Comparison of ENCODE assay signal across 8 cellular contexts in the genomic region with DNA sequence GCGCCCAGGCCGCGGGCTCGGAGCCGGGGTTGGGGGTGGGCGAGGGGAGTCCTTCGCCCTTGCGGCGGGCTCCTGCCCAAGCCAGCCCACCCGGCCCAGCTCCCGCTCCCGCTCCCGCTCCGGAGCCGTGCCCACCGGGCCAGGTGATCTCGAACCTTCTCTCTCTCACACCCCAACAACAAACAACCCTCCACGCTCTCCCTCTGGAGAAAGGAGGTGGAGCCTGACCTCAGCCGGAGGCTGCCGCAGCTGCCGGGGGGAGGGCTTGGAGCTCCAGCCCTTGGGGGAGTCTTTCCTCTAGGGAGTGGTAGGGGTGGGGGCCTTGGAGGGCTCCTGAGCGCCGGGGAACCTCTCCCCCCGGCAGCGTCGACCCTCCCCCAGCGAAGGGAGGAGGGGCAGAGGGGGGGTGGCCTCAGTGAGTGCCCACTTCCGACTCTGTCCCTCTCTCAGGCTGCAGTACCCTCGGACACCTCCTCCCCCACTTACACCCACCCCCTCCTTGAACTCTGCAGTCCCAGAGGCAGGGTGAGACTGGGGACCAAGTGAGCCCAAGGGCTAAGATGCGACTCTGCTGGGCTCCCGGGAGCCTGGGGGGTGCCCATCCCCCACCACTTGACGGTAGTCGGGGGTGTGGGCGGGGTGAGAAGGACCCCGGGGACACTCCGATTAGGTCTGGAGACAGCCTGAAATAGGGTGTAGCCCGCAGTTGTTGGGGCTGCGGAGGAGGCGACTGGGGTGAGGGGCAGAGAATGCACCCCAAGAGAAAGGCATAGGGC. TPM values are rescaled to one million over a fixed set of nuclear protein-coding genes. Genes with fewer than 3 reads are reported as not detected.
DNase-seq lines count a peak whose midpoint lies in the region; ATAC-seq and TF ChIP-seq lines count a peak whose summit lies in the region.

No MANE protein-coding gene starts in this region.

- 0% methylated on average over 18 of the region's 39 CpGs for WGBS in esophagus muscularis mucosa

- POLR2A ChIA-PET in Panc1 (lab: Charles Lee), result interaction anchor here (0.6 kb wide), 1 partner anchor 39 kb away, joined by 6 read pairs; no protein-coding TSS in a partner anchor

- H3K9ac ChIP-seq in rectal smooth muscle tissue (ENCODE audit: low read length), result no peak overlapping the region

- peak overlapping the region; percentile 74 for H3K27ac ChIP-seq in Panc1 (ENCODE audit: low read length)
- no peak overlapping the region for H3K27ac ChIP-seq in esophagus muscularis mucosa (replicated peaks in 1 of 4)
- no peak overlapping the region for H3K27ac ChIP-seq in rectal smooth muscle tissue (ENCODE audit: low read depth, low read length)

- peak overlapping the region; percentile 38 to 60 for H3K4me3 ChIP-seq in Panc1 (ENCODE audit: low read depth in 2 of 2, low read length in 2 of 2)
- H3K4me3 ChIP-seq in esophagus muscularis mucosa, result peak overlapping the region; percentile 47 to 60 (median 51)
- H3K4me3 ChIP-seq in rectal smooth muscle tissue (ENCODE audit: low read length), result peak overlapping the region; percentile 53

- H3K36me3 ChIP-seq in Panc1 (ENCODE audit: control insufficient read depth, insufficient read depth, low read length) (no peaks in the 10 kb centered on the region; the same call in 1 of the 2 replicates), esophagus muscularis mucosa (no peaks in the 10 kb centered on the region), rectal smooth muscle tissue (ENCODE audit: control insufficient read depth, insufficient read depth, low read length) (no peaks in the 10 kb centered on the region)

- in situ Hi-C loops in GM13977 (cut with MboI; ENCODE audit: low pct_unique_long_range_greater_than_20kb, low sequenced_read_pairs, unreplicated experiment) (no loop called here), Panc1 (cut with HindIII; ENCODE audit: low pct_unique_long_range_greater_than_20kb, low sequenced_read_pairs) (no loop called here)

- no TSS peak for BruUV-seq in Panc1 (replicated peaks; lab: Mats Ljungman, UMichigan)

- DNase-seq in GM13977 (ENCODE audit: low spot score) (peak; percentile 43), Panc1 (ENCODE audit: low read depth, low spot score) (no peak), esophagus muscularis mucosa (ENCODE audit: extremely low spot score) (no peak), cerebellar cortex (ENCODE audit: low spot score) (no peak)
- DNase-seq in NK-92 treated with Interleukin-12 subunit alpha and Interleukin-12 subunit beta, amount 100 ng/mL, for 24 hours (lab: John Stamatoyannopoulos, UW), result no peak

- peaks cover 38% of the 10 kb centered on the region for H3K4me1 ChIP-seq in Panc1 (ENCODE audit: control insufficient read depth, insufficient read depth, low read length)
- H3K4me1 ChIP-seq in esophagus muscularis mucosa, result peaks cover 35 to 41% (median 36%) of the 10 kb centered on the region in 4 donors
- peaks cover 4% of the 10 kb centered on the region for H3K4me1 ChIP-seq in rectal smooth muscle tissue (ENCODE audit: control insufficient read depth, insufficient read depth, low read length)

- TF ChIP-seq EP300 in esophagus muscularis mucosa (IDR thresholded peaks at IDR 0.05), result no peak

- H3K9me3 ChIP-seq in Panc1 (ENCODE audit: control insufficient read depth, insufficient read depth, low read depth, low read length) (no peaks in the 10 kb centered on the region), esophagus muscularis mucosa (no peaks in the 10 kb centered on the region)

- no peak for TF ChIP-seq CTCF in GM13977 (IDR thresholded peaks at IDR 0.05; ENCODE audit: extremely low read depth, insufficient read depth, missing control alignments)
- no peak for TF ChIP-seq CTCF in Panc1 (IDR thresholded peaks at IDR 0.05)
- TF ChIP-seq CTCF in esophagus muscularis mucosa (IDR thresholded peaks at IDR 0.05), result no peak

- ATAC-seq in Panc1 (no peak), HG02588 (IDR thresholded peaks at IDR 0.05; ENCODE audit: unreplicated experiment) (no peak), GM19467 (IDR thresholded peaks at IDR 0.05; ENCODE audit: unreplicated experiment) (no peak)

- H3K27me3 ChIP-seq in Panc1 (ENCODE audit: control insufficient read depth, insufficient read depth, low read length) (no peaks in the 10 kb centered on the region), esophagus muscularis mucosa (peaks cover 0 to 34% (median 15%) of the 10 kb centered on the region in 4 donors), rectal smooth muscle tissue (ENCODE audit: control insufficient read depth, insufficient read depth, low read length) (peaks cover 34% of the 10 kb centered on the region)

- CTCF ChIA-PET in Panc1 (lab: Charles Lee), result interaction anchor here (0.8 kb wide), 1 partner anchor 125 kb away, joined by 3 read pairs; no protein-coding TSS in a partner anchor

- no peak for TF ChIP-seq POLR2A in esophagus muscularis mucosa (IDR thresholded peaks at IDR 0.05; ENCODE audit: low read depth)

- intact Hi-C loops in Panc1 (cut with micrococcal nuclease; ENCODE audit: unreplicated experiment) (no loop called here), esophagus muscularis mucosa (cut with DNase I) (no loop called here)

RNA-seq across cellular contexts. Expression of a gene that starts 4.4 kb away (rescaled TPM):
- total RNA-seq in Panc1 (2021; ENCODE audit: unreplicated experiment), result 40.6 TPM
- polyA plus RNA-seq in Panc1 (2012; ENCODE audit: insufficient read length), result 36.7 TPM
- 10 to 100 TPM; 11.6 to 29.6 (median 22.3) TPM for total RNA-seq in esophagus muscularis mucosa

RNA-seq across cellular contexts. Expression of a gene that starts 30.7 kb away (rescaled TPM):
- total RNA-seq in Panc1 (2021; ENCODE audit: unreplicated experiment), result 74.6 TPM
- polyA plus RNA-seq in Panc1 (2012; ENCODE audit: insufficient read length), result 57.8 TPM
- total RNA-seq in esophagus muscularis mucosa, result 10 to 100 TPM; 38.8 to 50.7 (median 44.7) TPM

RNA-seq across cellular contexts. Expression of a gene that starts 34.5 kb away (rescaled TPM):
- total RNA-seq in Panc1 (2021; ENCODE audit: unreplicated experiment), result 42.4 TPM
- polyA plus RNA-seq in Panc1 (2012; ENCODE audit: insufficient read length), result 48.2 TPM
- 10 to 100 TPM in 3 of 4 donors, 1 to 10 TPM in 1; 7.9 to 16.6 (median 12.5) TPM for total RNA-seq in esophagus muscularis mucosa

RNA-seq across cellular contexts. Expression of a gene that starts 53.8 kb away (rescaled TPM):
- 74.6 TPM for total RNA-seq in Panc1 (2021; ENCODE audit: unreplicated experiment)
- 27.8 TPM for polyA plus RNA-seq in Panc1 (2012; ENCODE audit: insufficient read length)
- 10 to 100 TPM in 1 of 4 donors, 1 to 10 TPM in 3; 4.6 to 15.6 (median 6.4) TPM for total RNA-seq in esophagus muscularis mucosa
